8 cellular contexts compared by ENCODE assay signal in genomic region chr11:75562836-75563484, GRCh38. TPM values are rescaled to one million over a fixed set of nuclear protein-coding genes. Genes with fewer than 3 reads are reported as not detected.
DNase-seq lines count a peak whose midpoint lies in the region; ATAC-seq and TF ChIP-seq lines count a peak whose summit lies in the region.

No MANE protein-coding gene starts in this region.

- TF ChIP-seq CTCF in left ventricle myocardium inferior (IDR thresholded peaks at IDR 0.05; ENCODE audit: borderline replicate concordance) (no peak), retinal pigment epithelial cell (conservative IDR thresholded peaks at IDR 0.05; ENCODE audit: low read depth, low read length) (no peak)

- peak overlapping the region; percentile 100 for H3K27ac ChIP-seq in left ventricle myocardium inferior (replicated peaks)

- H3K9me3 Mint-ChIP-seq in activated T-helper 1 cell treated with anti-CD3 and anti-CD28 coated beads, Interleukin-12 subunit alpha, Interleukin-12 subunit beta, Interleukin-2, Interleukin-4 antibody, amounts not matched to agents 30 ng/mL and 10 ng/mL and 1 ng/mL, durations not matched to agents 14 hours and 24 hours and 36 hours: no peaks in the 10 kb centered on the region

- intact Hi-C loops in activated T-helper 1 cell treated with anti-CD3 and anti-CD28 coated beads, Interleukin-12 subunit alpha, Interleukin-12 subunit beta, Interleukin-2, Interleukin-4 antibody, amounts not matched to agents 30 ng/mL and 10 ng/mL and 1 ng/mL, durations not matched to agents 14 hours and 24 hours and 36 hours (cut with micrococcal nuclease): loop anchor here (1.0 to 10.0 kb wide), 5 partner anchors 16 to 819 kb away; partner anchors contain the start of genes GVQW3 and THAP12
- intact Hi-C loops in left ventricle myocardium inferior (cut with micrococcal nuclease): no loop called here

- peaks cover 4% of the 10 kb centered on the region for H3K27me3 Mint-ChIP-seq in activated T-helper 1 cell treated with anti-CD3 and anti-CD28 coated beads, Interleukin-12 subunit alpha, Interleukin-12 subunit beta, Interleukin-2, Interleukin-4 antibody, amounts not matched to agents 30 ng/mL and 10 ng/mL and 1 ng/mL, durations not matched to agents 14 hours and 24 hours and 36 hours (ENCODE audit: insufficient read depth)

- peak overlapping the region; percentile 90 for H3K27ac Mint-ChIP-seq in activated T-helper 1 cell treated with anti-CD3 and anti-CD28 coated beads, Interleukin-12 subunit alpha, Interleukin-12 subunit beta, Interleukin-2, Interleukin-4 antibody, amounts not matched to agents 30 ng/mL and 10 ng/mL and 1 ng/mL, durations not matched to agents 14 hours and 24 hours and 36 hours

- no peak for ATAC-seq in HG03565 (IDR thresholded peaks at IDR 0.05; ENCODE audit: unreplicated experiment)

- H3K27me3 ChIP-seq in left ventricle myocardium inferior (ENCODE audit: low read depth): no peaks in the 10 kb centered on the region

- H3K36me3 Mint-ChIP-seq in activated T-helper 1 cell treated with anti-CD3 and anti-CD28 coated beads, Interleukin-12 subunit alpha, Interleukin-12 subunit beta, Interleukin-2, Interleukin-4 antibody, amounts not matched to agents 30 ng/mL and 10 ng/mL and 1 ng/mL, durations not matched to agents 14 hours and 24 hours and 36 hours (ENCODE audit: low read depth): no peaks in the 10 kb centered on the region

- H3K4me1 Mint-ChIP-seq in activated T-helper 1 cell treated with anti-CD3 and anti-CD28 coated beads, Interleukin-12 subunit alpha, Interleukin-12 subunit beta, Interleukin-2, Interleukin-4 antibody, amounts not matched to agents 30 ng/mL and 10 ng/mL and 1 ng/mL, durations not matched to agents 14 hours and 24 hours and 36 hours (ENCODE audit: low read depth): peaks cover 15% of the 10 kb centered on the region

- peak overlapping the region; percentile 92 for H3K4me3 Mint-ChIP-seq in activated T-helper 1 cell treated with anti-CD3 and anti-CD28 coated beads, Interleukin-12 subunit alpha, Interleukin-12 subunit beta, Interleukin-2, Interleukin-4 antibody, amounts not matched to agents 30 ng/mL and 10 ng/mL and 1 ng/mL, durations not matched to agents 14 hours and 24 hours and 36 hours

- no peaks in the 10 kb centered on the region for H3K9me3 ChIP-seq in left ventricle myocardium inferior (replicated peaks)

- peak overlapping the region; percentile 90 for H3K4me3 ChIP-seq in left ventricle myocardium inferior
- peak overlapping the region; percentile 91 for H3K4me3 ChIP-seq in retinal pigment epithelial cell (ENCODE audit: low read length)

- peak; percentile 34 for DNase-seq in AG08395 (ENCODE audit: low spot score)
- peak; percentile 36 for DNase-seq in HPDE6-E6E7 (ENCODE audit: extremely low spot score)
- DNase-seq in activated T-helper 1 cell treated with anti-CD3 and anti-CD28 coated beads, Interleukin-12 subunit alpha, Interleukin-12 subunit beta, Interleukin-2, Interleukin-4 antibody, amounts not matched to agents 30 ng/mL and 10 ng/mL and 1 ng/mL, durations not matched to agents 14 hours and 24 hours and 36 hours (ENCODE audit: low spot score): no peak
- DNase-seq in left ventricle myocardium inferior: no peak
- no peak for DNase-seq in retinal pigment epithelial cell (ENCODE audit: low read depth)
- no peak for DNase-seq in activated CD8-positive, alpha-beta memory T cell treated with anti-CD3 and anti-CD28 coated beads for 24 hours
- DNase-seq in Kasumi-1 (lab: John Stamatoyannopoulos, UW): no peak

- peaks cover 36% of the 10 kb centered on the region for H3K36me3 ChIP-seq in left ventricle myocardium inferior

- peaks cover 100% of the 10 kb centered on the region for H3K4me1 ChIP-seq in left ventricle myocardium inferior

RNA-seq across cellular contexts. Expression of gene SERPINH1, which starts 0.9 kb away (rescaled TPM):
- total RNA-seq in activated T-helper 1 cell treated with anti-CD3 and anti-CD28 coated beads, Interleukin-12 subunit alpha, Interleukin-12 subunit beta, Interleukin-2, Interleukin-4 antibody, amounts not matched to agents 30 ng/mL and 10 ng/mL and 1 ng/mL, durations not matched to agents 14 hours and 24 hours and 36 hours: 24.1 and 25.3 TPM in 2 replicates
- total RNA-seq in left ventricle myocardium inferior: 57.6 TPM

RNA-seq across cellular contexts. Expression of gene GDPD5, which starts 37.2 kb away (rescaled TPM):
- 9.7 and 13.5 TPM in 2 replicates for total RNA-seq in activated T-helper 1 cell treated with anti-CD3 and anti-CD28 coated beads, Interleukin-12 subunit alpha, Interleukin-12 subunit beta, Interleukin-2, Interleukin-4 antibody, amounts not matched to agents 30 ng/mL and 10 ng/mL and 1 ng/mL, durations not matched to agents 14 hours and 24 hours and 36 hours
- total RNA-seq in left ventricle myocardium inferior: 4.4 TPM

Comparison
In these comparisons a context has a peak if more than half of its experiments do, and no peak if none do; other contexts are left out.
1. DNase-seq: peak in AG08395 (single experiment) and HPDE6-E6E7 (single experiment); none in activated T-helper 1 cell treated with anti-CD3 and anti-CD28 coated beads, Interleukin-12 subunit alpha, Interleukin-12 subunit beta, Interleukin-2, Interleukin-4 antibody, amounts not matched to agents 30 ng/mL and 10 ng/mL and 1 ng/mL, durations not matched to agents 14 hours and 24 hours and 36 hours (single experiment), left ventricle myocardium inferior (single experiment), retinal pigment epithelial cell (single experiment), activated CD8-positive, alpha-beta memory T cell treated with anti-CD3 and anti-CD28 coated beads for 24 hours (single experiment) and Kasumi-1 (0 of 2).